ENCODE assay signal across 16 cellular contexts in genomic region chr4:152690706-152691651, GRCh38. TPM values are rescaled to one million over a fixed set of nuclear protein-coding genes. Genes with fewer than 3 reads are reported as not detected.
DNase-seq lines count a peak whose midpoint lies in the region; ATAC-seq and TF ChIP-seq lines count a peak whose summit lies in the region.
"Had no signal": no experiment of that assay in that cellular context is flagged by ENCODE, and none has a peak within 500 bp of the region (broad histone marks: within the 10 kb centered on the region; RNA-seq: fewer than 3 reads in every experiment).

No MANE protein-coding gene starts in this region.

- H3K27me3 ChIP-seq in PC-3 (ENCODE audit: low read length) (no peaks in the 10 kb centered on the region), trophoblast cell (ENCODE audit: insufficient read depth, low read length) (no peaks in the 10 kb centered on the region), upper lobe of left lung (no peaks in the 10 kb centered on the region)

- WGBS in trophoblast cell (ENCODE audit: extremely low coverage, insufficient coverage, insufficient read length), result no CpG with 5 or more reads among the region's 4 CpGs
- WGBS in upper lobe of left lung, 2 donors, result 88 to 91% methylated on average over 4 of the region's 4 CpGs

- no peak overlapping the region for H3K18ac ChIP-seq in trophoblast cell (ENCODE audit: low read length)

- H3K27ac ChIP-seq in PC-3 (ENCODE audit: low read length), result no peak overlapping the region
- H3K27ac ChIP-seq in trophoblast cell (ENCODE audit: low read depth, low read length), result no peak overlapping the region
- H3K27ac ChIP-seq in upper lobe of left lung, result no peak overlapping the region

- no peak for TF ChIP-seq POLR2A in upper lobe of left lung (IDR thresholded peaks at IDR 0.05)

- H3K4ac ChIP-seq in trophoblast cell (ENCODE audit: low read depth, low read length), result no peak overlapping the region

- no peaks in the 10 kb centered on the region for H4K20me1 ChIP-seq in PC-3 (ENCODE audit: low read length)

- ATAC-seq in PC-3 (peak; percentile 45), left colon (peak; percentile 37), HG03159 (IDR thresholded peaks at IDR 0.05; ENCODE audit: unreplicated experiment) (no peak), upper lobe of left lung (ENCODE audit: low FRiP score in 2 of 2) (no peak), GM21576 (IDR thresholded peaks at IDR 0.05; ENCODE audit: unreplicated experiment) (no peak)
- ATAC-seq: activated CD4-positive, alpha-beta T cell treated with anti-CD3 and anti-CD28 coated beads for 36 hours; naive thymus-derived CD8-positive, alpha-beta T cell had no signal

- no peak overlapping the region for H2BK120ac ChIP-seq in trophoblast cell (ENCODE audit: insufficient read depth, low read length, poor library complexity)

- BruUV-seq in PC-3 (replicated peaks; lab: Mats Ljungman, UMichigan), result no TSS peak

- no peaks in the 10 kb centered on the region for H3K79me1 ChIP-seq in trophoblast cell (ENCODE audit: low read length)

- no peak overlapping the region for H4K8ac ChIP-seq in trophoblast cell (ENCODE audit: low read depth, low read length)

- H2AK5ac ChIP-seq in trophoblast cell (ENCODE audit: low read length), result no peak overlapping the region

- no peak overlapping the region for H4K91ac ChIP-seq in trophoblast cell (ENCODE audit: low read depth, low read length)

- H3K4me1 ChIP-seq in PC-3 (ENCODE audit: insufficient read depth, low read length) (no peaks in the 10 kb centered on the region), trophoblast cell (ENCODE audit: control insufficient read depth in 1 of 2, insufficient read depth in 2 of 2, low read length in 2 of 2) (peaks cover 0 to 4% of the 10 kb centered on the region in 2 experiments), upper lobe of left lung (no peaks in the 10 kb centered on the region)

- no peak overlapping the region for H3K23ac ChIP-seq in trophoblast cell (ENCODE audit: low read length)

- H3K4me2 ChIP-seq in PC-3 (ENCODE audit: low read length) (no peak overlapping the region), trophoblast cell (ENCODE audit: low read length) (no peak overlapping the region)

- intact Hi-C loops in PC-3 (cut with micrococcal nuclease) (no loop called here), left colon (cut with DNase I, micrococcal nuclease) (no loop called here)

- no peak overlapping the region for H2AFZ ChIP-seq in PC-3 (ENCODE audit: low read length)
- H2AFZ ChIP-seq in trophoblast cell (ENCODE audit: insufficient read depth, low read length, poor library complexity), result no peak overlapping the region

- H4K12ac ChIP-seq in trophoblast cell (ENCODE audit: low read depth, low read length), result no peak overlapping the region

- TF ChIP-seq EP300 in upper lobe of left lung (IDR thresholded peaks at IDR 0.05), result no peak

- H2BK12ac ChIP-seq in trophoblast cell (ENCODE audit: low read length), result no peak overlapping the region

- TF ChIP-seq CTCF in PC-3 (conservative IDR thresholded peaks at IDR 0.05; ENCODE audit: low read depth, low read length) (no peak), upper lobe of left lung (IDR thresholded peaks at IDR 0.05) (no peak)

- H3K36me3 ChIP-seq in PC-3 (ENCODE audit: low read depth, low read length) (no peaks in the 10 kb centered on the region), trophoblast cell (ENCODE audit: control insufficient read depth in 1 of 2, insufficient read depth in 2 of 2, low read length in 2 of 2) (no peaks in the 10 kb centered on the region), upper lobe of left lung (no peaks in the 10 kb centered on the region)

- no peaks in the 10 kb centered on the region for H3K9me3 ChIP-seq in PC-3 (ENCODE audit: low read length)
- no peaks in the 10 kb centered on the region for H3K9me3 ChIP-seq in trophoblast cell (ENCODE audit: insufficient read depth, low read depth, low read length)
- H3K9me3 ChIP-seq in upper lobe of left lung, result no peaks in the 10 kb centered on the region
- H3K9me3 ChIP-seq: Caco-2 had no signal

- H3K14ac ChIP-seq in trophoblast cell (ENCODE audit: low read length), result no peak overlapping the region

- CTCF ChIA-PET in PC-3 (lab: Charles Lee), result no interaction called here

- DNase-seq in DMS153 treated with DMSO at 0.1 percent for 48 hours (lab: John Stamatoyannopoulos, UW; ENCODE audit: unreplicated experiment), result peak; percentile 67
- DNase-seq in NCI-H146 treated with DMSO at 0.1 percent for 48 hours (lab: John Stamatoyannopoulos, UW; ENCODE audit: unreplicated experiment), result peak; percentile 58
- DNase-seq in PC-3, result no peak
- no peak for DNase-seq in left colon
- no peak for DNase-seq in trophoblast cell
- no peak for DNase-seq in upper lobe of left lung
- DNase-seq: activated CD4-positive, alpha-beta T cell treated with anti-CD3 and anti-CD28 coated beads for 36 hours; activated naive CD4-positive, alpha-beta T cell treated with anti-CD3 and anti-CD28 coated beads for 36 hours; GF-D8; Karpas-422; naive thymus-derived CD8-positive, alpha-beta T cell; NCI-H1930; stimulated activated CD4-positive, alpha-beta T cell treated with anti-CD3 and anti-CD28 coated beads, Interleukin-15, amount 100 ng/mL, for 24 hours had no signal

- POLR2A ChIA-PET in PC-3 (lab: Charles Lee; ENCODE audit: unreplicated experiment), result no interaction called here

- H3K4me3 ChIP-seq in PC-3 (ENCODE audit: low read length) (no peak overlapping the region), trophoblast cell (ENCODE audit: low read depth, low read length) (no peak overlapping the region), upper lobe of left lung (no peak overlapping the region)

- H2BK5ac ChIP-seq in trophoblast cell (ENCODE audit: low read depth, low read length, poor library complexity), result no peak overlapping the region

- no peaks in the 10 kb centered on the region for H3F3A ChIP-seq in PC-3 (ENCODE audit: low read length, unreplicated experiment)

- H3K9ac ChIP-seq in PC-3 (ENCODE audit: low read length), result no peak overlapping the region
- no peak overlapping the region for H3K9ac ChIP-seq in trophoblast cell (ENCODE audit: low read length)

- H3K79me2 ChIP-seq in PC-3 (ENCODE audit: low read length) (no peaks in the 10 kb centered on the region), trophoblast cell (ENCODE audit: control insufficient read depth, insufficient read depth, low read length, poor library complexity) (no peaks in the 10 kb centered on the region)

- no peaks in the 10 kb centered on the region for H3K9me2 ChIP-seq in PC-3 (replicated peaks; ENCODE audit: low read length)

RNA-seq across cellular contexts. Expression of gene TMEM154, which starts 11.2 kb away (rescaled TPM):
- total RNA-seq in PC-3 (2014; rRNA removed) (3.6 and 8.1 TPM in 2 replicates), left colon (1 to 10 TPM; 1.4 to 5.4 TPM), upper lobe of left lung (10 to 100 TPM in 2 of 6 donors, 1 to 10 TPM in 4; 2.4 to 18.7 (median 6.0) TPM)
- polyA plus RNA-seq in trophoblast cell (2013), result 7.5 and 8.3 TPM in 2 replicates

Comparison
In these comparisons a context has a peak if more than half of its experiments do, and no peak if none do; other contexts are left out.
1. DNase-seq: peak in DMS153 treated with DMSO at 0.1 percent for 48 hours (single experiment) and NCI-H146 treated with DMSO at 0.1 percent for 48 hours (single experiment); none in PC-3 (single experiment), left colon (0 of 2), trophoblast cell (0 of 2) and upper lobe of left lung (0 of 2).
2. ATAC-seq: peak in PC-3 (single experiment) and left colon (single experiment); none in HG03159 (single experiment), upper lobe of left lung (0 of 2) and GM21576 (single experiment).